17 cellular contexts compared by ENCODE assay signal in genomic region chr12:13164271-13164670, GRCh38. TPM values are rescaled to one million over a fixed set of nuclear protein-coding genes. Genes with fewer than 3 reads are reported as not detected.
DNase-seq lines count a peak whose midpoint lies in the region; ATAC-seq, FAIRE-seq and TF ChIP-seq lines count a peak whose summit lies in the region.
"Had no signal": no experiment of that assay in that cellular context is flagged by ENCODE, and none has a peak within 500 bp of the region (broad histone marks: within the 10 kb centered on the region; RNA-seq: fewer than 3 reads in every experiment).

No MANE protein-coding gene starts in this region.

- dilution Hi-C loops in keratinocyte (cut with MboI; ENCODE audit: extremely low pct_ligation_motif_present, low sequenced_read_pairs) = no loop called here

- H3K36me3 ChIP-seq in HCT116 (ENCODE audit: control insufficient read depth in 1 of 2, insufficient read depth in 2 of 2, low read length in 2 of 2) (no peaks in the 10 kb centered on the region), PC-9 (ENCODE audit: low read depth) (no peaks in the 10 kb centered on the region), keratinocyte (ENCODE audit: control insufficient read depth in 2 of 2, extremely low read depth in 1 of 2, insufficient read depth in 2 of 2, low read length in 2 of 2) (no peaks in the 10 kb centered on the region), subcutaneous abdominal adipose tissue (ENCODE audit: control insufficient read depth in 5 of 5, insufficient read depth in 5 of 5, low read length in 5 of 5) (no peaks in the 10 kb centered on the region)
- H3K36me3 ChIP-seq: MG63, Peyer's patch had no signal

- TF ChIP-seq CTCF in HCT116 (IDR thresholded peaks at IDR 0.05 in 2 of 3, conservative IDR thresholded peaks at IDR 0.05 in 1 of 3; ENCODE audit: borderline replicate concordance in 1 of 3, insufficient read depth in 1 of 3, low read depth in 2 of 3, low read length in 2 of 3) = no peak
- no peak for TF ChIP-seq CTCF in PC-9 (conservative IDR thresholded peaks at IDR 0.05)
- TF ChIP-seq CTCF in keratinocyte (optimal IDR thresholded peaks at IDR 0.05 in 1 of 3, IDR thresholded peaks at IDR 0.05 in 1 of 3, conservative IDR thresholded peaks at IDR 0.05 in 1 of 3; ENCODE audit: extremely low read depth in 1 of 3, insufficient read depth in 2 of 3, low read length in 3 of 3) = no peak

- BruUV-seq in HCT116 (replicated peaks; lab: Mats Ljungman, UMichigan) = no TSS peak
- no TSS peak for BruUV-seq in PC-9 (replicated peaks; lab: Mats Ljungman, UMichigan)

- no peak for TF ChIP-seq RAD21 in HCT116 (IDR thresholded peaks at IDR 0.05; ENCODE audit: low read depth)

- H3K27ac ChIP-seq in HCT116 (ENCODE audit: low read depth, low read length) (no peak overlapping the region), PC-9 (peak overlapping the region; percentile 97), keratinocyte (ENCODE audit: control insufficient read depth, insufficient read depth, low read length) (peak overlapping the region; percentile 86), subcutaneous abdominal adipose tissue (ENCODE audit: low read depth, low read length) (peak overlapping the region; percentile 55)
- H3K27ac ChIP-seq: Peyer's patch had no signal

- TF ChIP-seq POLR2A in HCT116 (IDR thresholded peaks at IDR 0.05; ENCODE audit: borderline replicate concordance, extremely low read depth, insufficient read depth, insufficient read length) = no peak

- peaks cover 41% of the 10 kb centered on the region for H3F3A ChIP-seq in PC-9 (ENCODE audit: insufficient read depth, low read depth)

- no peaks in the 10 kb centered on the region for H3K27me3 ChIP-seq in HCT116 (ENCODE audit: insufficient read depth, low read length)
- no peaks in the 10 kb centered on the region for H3K27me3 ChIP-seq in PC-9 (ENCODE audit: insufficient read depth, low read depth)
- H3K27me3 ChIP-seq in keratinocyte (ENCODE audit: control insufficient read depth, extremely low read depth, insufficient read depth, low read length) = no peaks in the 10 kb centered on the region
- peaks cover 0 to 3% (median 0%) of the 10 kb centered on the region in 5 donors for H3K27me3 ChIP-seq in subcutaneous abdominal adipose tissue (ENCODE audit: control insufficient read depth in 5 of 5, insufficient read depth in 4 of 5, low read length in 5 of 5)
- H3K27me3 ChIP-seq: MG63, Peyer's patch had no signal

- CTCF ChIA-PET in HCT116 (lab: Charles Lee) (no interaction called here), PC-9 (lab: Charles Lee) (interaction anchor here (0.6 to 0.9 kb wide), 3 partner anchors 64 to 631 kb away, joined by 4 to 8 read pairs (median 5); no protein-coding TSS in a partner anchor)

- peaks cover 23 to 52% of the 10 kb centered on the region in 2 experiments for H3K4me1 ChIP-seq in HCT116 (ENCODE audit: control insufficient read depth in 1 of 2, insufficient read depth in 2 of 2, low read length in 2 of 2)
- peaks cover 59% of the 10 kb centered on the region for H3K4me1 ChIP-seq in PC-9 (replicated peaks; ENCODE audit: insufficient read depth)
- H3K4me1 ChIP-seq in keratinocyte (ENCODE audit: control insufficient read depth, extremely low read depth, insufficient read depth, low read length) = peaks cover 47% of the 10 kb centered on the region
- H3K4me1 ChIP-seq in subcutaneous abdominal adipose tissue (ENCODE audit: control insufficient read depth in 5 of 5, insufficient read depth in 5 of 5, low read length in 5 of 5) = peaks cover 3 to 45% (median 37%) of the 10 kb centered on the region in 5 donors

- no peaks in the 10 kb centered on the region for H3K9me3 ChIP-seq in HCT116 (ENCODE audit: control insufficient read depth in 1 of 2, insufficient read depth in 1 of 2, low read depth in 1 of 2, low read length in 2 of 2)
- H3K9me3 ChIP-seq in PC-9 (ENCODE audit: insufficient read depth, low read depth) = no peaks in the 10 kb centered on the region
- no peaks in the 10 kb centered on the region for H3K9me3 ChIP-seq in keratinocyte (ENCODE audit: control insufficient read depth, low read depth, low read length)
- H3K9me3 ChIP-seq in subcutaneous abdominal adipose tissue (ENCODE audit: control insufficient read depth in 5 of 5, low read length in 5 of 5) = peaks cover 0 to 5% (median 0%) of the 10 kb centered on the region in 5 donors
- H3K9me3 ChIP-seq: Peyer's patch had no signal

- H3K4me3 ChIP-seq in HCT116 (replicated peaks in 1 of 2; ENCODE audit: low read depth in 1 of 2, low read length in 2 of 2) (no peak overlapping the region), PC-9 (no peak overlapping the region), keratinocyte (ENCODE audit: control insufficient read depth in 2 of 3, extremely low read depth in 1 of 3, insufficient read depth in 2 of 3, low read depth in 1 of 3, low read length in 3 of 3) (no peak overlapping the region), subcutaneous abdominal adipose tissue (ENCODE audit: low read depth in 1 of 5, low read length in 5 of 5) (no peak overlapping the region)
- H3K4me3 ChIP-seq: MG63, Peyer's patch had no signal

- peak; percentile 60 for FAIRE-seq in keratinocyte (lab: Jason Lieb, UNC)
- FAIRE-seq: HTR-8/SVneo had no signal

- H4K20me1 ChIP-seq in HCT116 (ENCODE audit: insufficient read depth) = no peaks in the 10 kb centered on the region
- H4K20me1 ChIP-seq in PC-9 (ENCODE audit: insufficient read depth) = no peaks in the 10 kb centered on the region
- no peaks in the 10 kb centered on the region for H4K20me1 ChIP-seq in keratinocyte (ENCODE audit: control insufficient read depth, extremely low read depth, insufficient read depth, low read length)

- H3K79me2 ChIP-seq in HCT116 (ENCODE audit: insufficient read depth, low read length) = no peaks in the 10 kb centered on the region
- H3K79me2 ChIP-seq in PC-9 (ENCODE audit: low read depth) = no peaks in the 10 kb centered on the region
- no peaks in the 10 kb centered on the region for H3K79me2 ChIP-seq in keratinocyte (ENCODE audit: control insufficient read depth, insufficient read depth, low read length)

- H3K9ac ChIP-seq in HCT116 (ENCODE audit: low read length) = no peak overlapping the region
- peak overlapping the region; percentile 24 for H3K9ac ChIP-seq in keratinocyte (ENCODE audit: control insufficient read depth, extremely low read depth, insufficient read depth, low read length)
- peak overlapping the region in 2 of 5 donors; percentile 33 to 43 for H3K9ac ChIP-seq in subcutaneous abdominal adipose tissue (ENCODE audit: low read length in 5 of 5)

- intact Hi-C loops in HCT116 (cut with micrococcal nuclease) (no loop called here), PC-9 (cut with micrococcal nuclease; ENCODE audit: unreplicated experiment) (no loop called here)

- POLR2A ChIA-PET in HCT116 (lab: Charles Lee) = interaction anchor here (0.8 to 1.1 kb wide), 2 partner anchors 29 to 32 kb away, joined by 3 to 4 read pairs; partner anchors contain the start of gene EMP1
- POLR2A ChIA-PET in PC-9 (lab: Charles Lee; ENCODE audit: unreplicated experiment) = interaction anchor here (0.5 to 2.0 kb wide), 8 partner anchors 15 to 66 kb away, joined by 3 to 27 read pairs (median 9); partner anchors contain the start of gene EMP1

- no peaks in the 10 kb centered on the region for H3K9me2 ChIP-seq in HCT116 (ENCODE audit: insufficient read depth)
- H3K9me2 ChIP-seq in PC-9 (ENCODE audit: insufficient read depth) = no peaks in the 10 kb centered on the region

- H2AFZ ChIP-seq in HCT116 (ENCODE audit: low read depth, low read length, poor library complexity, severe bottlenecking) (no peak overlapping the region), PC-9 (no peak overlapping the region), keratinocyte (ENCODE audit: control insufficient read depth, low read length) (no peak overlapping the region)

- RAD21 ChIA-PET in HCT116 (lab: Charles Lee; ENCODE audit: low non-redundant PET in 1 of 2, low total read pairs in 2 of 2, uncharacterized antibody in 2 of 2, unreplicated experiment in 2 of 2) = no interaction called here

- 0 out of 2 replicates have a peak overlapping the region, but pooled peaks have one; percentile 63 for H3K4me2 ChIP-seq in HCT116 (ENCODE audit: low read length)
- 0 out of 2 replicates have a peak overlapping the region, but pooled peaks have one; percentile 63 for H3K4me2 ChIP-seq in PC-9
- peak overlapping the region; percentile 35 for H3K4me2 ChIP-seq in keratinocyte (ENCODE audit: control insufficient read depth, extremely low read depth, insufficient read depth, low read depth, low read length)

- no peak for DNase-seq in HCT116 (ENCODE audit: low read depth, low spot score)
- DNase-seq in PC-9 = no peak
- DNase-seq in keratinocyte (ENCODE audit: low read depth, low spot score) = no peak
- no peak for DNase-seq in NCI-H2171 (lab: John Stamatoyannopoulos, UW)
- DNase-seq in LoVo (ENCODE audit: low spot score) = no peak
- DNase-seq: ACHN; CD8-positive, alpha-beta T cell; MG63; NCI-H1092 treated with DMSO at 0.1 percent for 48 hours; NCI-H1694 treated with DMSO at 0.1 percent for 48 hours; NCI-H446 treated with DMSO at 0.1 percent for 48 hours; NCI-H774; Peyer's patch; SHP77 had no signal

- no peak for ATAC-seq in HCT116
- no peak for ATAC-seq in HG03342 (IDR thresholded peaks at IDR 0.05; ENCODE audit: unreplicated experiment)
- ATAC-seq: CD8-positive, alpha-beta T cell had no signal

- H3K9me1 ChIP-seq in keratinocyte (ENCODE audit: control insufficient read depth, extremely low read depth, insufficient read depth, low read length) = no peaks in the 10 kb centered on the region

TF ChIP-seq in HCT116, 20 proteins besides CTCF, POLR2A, EP300 and RAD21:
- TF ChIP-seq TCF7L2 (IDR thresholded peaks at IDR 0.05; ENCODE audit: borderline replicate concordance, extremely low read depth, insufficient read depth, insufficient read length) (no peak), SIN3A (IDR thresholded peaks at IDR 0.05; ENCODE audit: low read depth) (no peak)

RNA-seq across cellular contexts. Expression of gene EMP1, which starts 32.3 kb away (rescaled TPM):
- total RNA-seq in HCT116 (2021; ENCODE audit: unreplicated experiment) = 110 TPM
- 170 and 244 TPM in 2 replicates for polyA plus RNA-seq in HCT116 (2012)
- total RNA-seq in PC-9 (2021) = 542 and 909 TPM in 2 replicates
- polyA plus RNA-seq in keratinocyte = 356 to 610 TPM (median 583 TPM) in 3 replicates
- polyA plus RNA-seq in keratinocyte (2011; ENCODE audit: low read depth) = 96.0 TPM
- polyA plus RNA-seq in keratinocyte (2011; cell fraction: cytosol; rRNA removed) = 120 and 273 TPM in 2 replicates
- 717 and 740 TPM in 2 replicates for polyA plus RNA-seq in keratinocyte (2011; cell fraction: nucleus; rRNA removed)
- polyA plus RNA-seq in keratinocyte (2012; ENCODE audit: low replicate concordance) = 229 and 605 TPM in 2 replicates
- polyA minus RNA-seq in keratinocyte = 709 to 1,030 TPM (median 926 TPM) in 3 replicates
- 113 TPM for polyA minus RNA-seq in keratinocyte (2011; cell fraction: cytosol; rRNA and poly(A)+ RNA removed)
- 252 and 568 TPM in 2 replicates for polyA minus RNA-seq in keratinocyte (2011; cell fraction: nucleus; rRNA and poly(A)+ RNA removed)
